In the genomic region with DNA sequence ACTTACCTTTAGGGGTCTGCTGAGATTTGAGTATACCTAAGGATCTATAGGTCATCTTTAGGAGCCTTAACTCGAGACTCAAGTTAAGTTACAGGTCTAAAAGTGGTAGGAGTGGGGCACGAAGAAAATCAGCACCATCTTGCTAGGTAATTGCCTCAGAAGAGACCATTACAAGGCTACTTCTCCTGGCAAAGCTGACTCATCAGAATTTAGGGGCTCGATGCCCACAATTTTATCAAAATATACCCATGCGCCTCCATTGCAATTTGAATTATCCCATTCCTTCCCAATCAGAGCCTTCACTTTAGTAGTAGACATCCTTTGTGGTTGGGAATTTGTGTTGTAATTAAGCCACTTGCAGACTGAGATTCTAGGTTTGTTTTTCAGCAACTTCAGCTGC, we compare ENCODE assay signal across 29 cellular contexts.
"Had no signal": no experiment of that assay in that cellular context is flagged by ENCODE, and none has a peak within 500 bp of the region (broad histone marks: within the 10 kb centered on the region; RNA-seq: fewer than 3 reads in every experiment).

No MANE protein-coding gene starts in this region.

- H3K27ac Mint-ChIP-seq: effector memory CD8-positive, alpha-beta T cell; endodermal cell; mesothelial cell of epicardium; naive B cell had no signal

- H3K4me1 ChIP-seq: esophagus squamous epithelium, gastrocnemius medialis, heart right ventricle, left lung, lower lobe of right lung had no signal

- ATAC-seq: effector memory CD8-positive, alpha-beta T cell; esophagus mucosa; gastrocnemius medialis; heart right ventricle; left cardiac atrium; left lung; left ventricle myocardium superior; lower lobe of right lung; mucosa of descending colon had no signal

- DNase-seq: dermis blood vessel endothelial cell; dorsolateral prefrontal cortex; effector CD8-positive, alpha-beta T cell; effector memory CD8-positive, alpha-beta T cell; endodermal cell; erythroblast; esophagus squamous epithelium; foreskin fibroblast; foreskin melanocyte; gastrocnemius medialis; glutamatergic neuron; head of caudate nucleus; heart right ventricle; hippocampal formation; left cardiac atrium; left lung; left ventricle myocardium superior; lower lobe of right lung; mesenchymal stem cell; mucosa of descending colon; naive B cell had no signal

- H3K4me3 ChIP-seq: coronary artery, dorsolateral prefrontal cortex, esophagus squamous epithelium, gastrocnemius medialis, heart right ventricle, left lung, lower lobe of right lung, mucosa of descending colon had no signal

- H3K4me1 Mint-ChIP-seq: endodermal cell, mesothelial cell of epicardium, naive B cell had no signal

- H3K27me3 ChIP-seq: dorsolateral prefrontal cortex, esophagus squamous epithelium, gastrocnemius medialis, heart right ventricle, left lung had no signal

- H3K4me3 Mint-ChIP-seq: effector memory CD8-positive, alpha-beta T cell; endodermal cell; mesothelial cell of epicardium; naive B cell had no signal

- H3K27me3 Mint-ChIP-seq: effector memory CD8-positive, alpha-beta T cell had no signal

- FAIRE-seq: colon, endometrium, islet of Langerhans, keratinocyte had no signal

- H3K9me3 Mint-ChIP-seq: naive B cell had no signal

- H3K36me3 Mint-ChIP-seq: mesothelial cell of epicardium, naive B cell had no signal

- H3K27ac ChIP-seq: coronary artery, dorsolateral prefrontal cortex, epithelial cell of prostate, esophagus squamous epithelium, gastrocnemius medialis, heart right ventricle, left lung, lower lobe of right lung had no signal

- H3K9me3 ChIP-seq: esophagus squamous epithelium, gastrocnemius medialis, heart right ventricle, left lung, lower lobe of right lung had no signal

- H3K36me3 ChIP-seq: esophagus squamous epithelium, gastrocnemius medialis, heart right ventricle, left lung, lower lobe of right lung had no signal
